In genomic region chr12:126914170-126914796, GRCh38 we compare ENCODE assay signal across 1 cellular context.
A peak's percentile ranks its signal among the peaks of the same experiment; 100 is the strongest.
TF ChIP-seq lines count a peak whose summit lies in the region.

No MANE protein-coding gene starts in this region.

TF ChIP-seq in K562, 482 proteins besides CTCF, POLR2A, EP300 and RAD21 (continued from another document):
- peak; percentile 72 for TF ChIP-seq MGA (IDR thresholded peaks at IDR 0.05)
- TF ChIP-seq MYNN (IDR thresholded peaks at IDR 0.05): no peak
- TF ChIP-seq MYNN (CRISPR knock-in tag; IDR thresholded peaks at IDR 0.05): no peak
- no peak for TF ChIP-seq PURB (CRISPR knock-in tag; IDR thresholded peaks at IDR 0.05; ENCODE audit: low read depth)
- TF ChIP-seq ZC3H4 (CRISPR knock-in tag; IDR thresholded peaks at IDR 0.05; ENCODE audit: borderline replicate concordance): no peak
- TF ChIP-seq MNT (conservative IDR thresholded peaks at IDR 0.05): peak; percentile 38 to 45; a peak in 3 of 4 replicates
- peak; percentile 72 for TF ChIP-seq CREB3 (tag; conservative IDR thresholded peaks at IDR 0.05; ENCODE audit: low read depth)
- no peak for TF ChIP-seq ESRRB (CRISPR knock-in tag; IDR thresholded peaks at IDR 0.05; ENCODE audit: borderline replicate concordance)
- peak; percentile 71 for TF ChIP-seq MYC (IDR thresholded peaks at IDR 0.05; ENCODE audit: low read depth, low read length)
- no peak for TF ChIP-seq MYC (CRISPR knock-in tag; IDR thresholded peaks at IDR 0.05; ENCODE audit: borderline replicate concordance, low read depth)
- peak; percentile 77 for TF ChIP-seq L3MBTL2 (IDR thresholded peaks at IDR 0.05)
